ENCODE assay signal across 5 cellular contexts in the genomic region with DNA sequence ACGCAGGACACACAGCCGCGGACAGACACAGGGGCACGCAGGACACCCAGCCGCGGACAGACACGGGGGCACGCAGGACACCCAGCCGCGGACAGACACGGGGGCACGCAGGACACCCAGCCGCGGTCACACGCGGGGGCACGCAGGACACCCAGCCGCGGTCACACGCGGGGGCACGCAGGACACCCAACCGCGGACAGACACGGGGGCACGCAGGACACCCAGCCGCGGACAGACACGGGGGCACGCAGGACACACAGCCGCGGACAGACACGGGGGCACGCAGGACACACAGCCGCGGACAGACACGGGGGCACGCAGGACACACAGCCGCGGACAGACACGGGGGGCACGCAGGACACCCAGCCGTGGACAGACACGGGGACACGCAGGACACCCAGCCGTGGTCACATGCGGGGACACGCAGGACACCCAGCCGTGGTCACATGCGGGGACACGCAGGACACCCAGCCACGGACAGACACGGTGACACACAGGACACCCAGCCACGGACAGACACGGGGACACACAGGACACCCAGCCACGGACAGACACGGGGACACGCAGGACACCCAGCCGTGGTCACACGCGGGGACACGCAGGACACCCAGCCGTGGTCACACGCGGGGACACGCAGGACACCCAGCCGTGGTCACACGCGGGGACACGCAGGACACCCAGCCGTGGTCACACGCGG. TPM values are rescaled to one million over a fixed set of nuclear protein-coding genes. Genes with fewer than 3 reads are reported as not detected.
"Had no signal": no experiment of that assay in that cellular context is flagged by ENCODE, and none has a peak within 500 bp of the region (broad histone marks: within the 10 kb centered on the region; RNA-seq: fewer than 3 reads in every experiment).

No MANE protein-coding gene starts in this region.

RNA-seq across cellular contexts. Expression of gene CFAP74, which starts 21.8 kb away (rescaled TPM):
- total RNA-seq: HT-29, HT1080, IMR-90 had no signal
- polyA plus RNA-seq: IgD-negative memory B cell, IMR-90 had no signal

RNA-seq across cellular contexts. Expression of gene GABRD, which starts 37.4 kb away (rescaled TPM):
- total RNA-seq: HepG2, HT-29, HT1080, IMR-90 had no signal
- polyA plus RNA-seq: HepG2, IgD-negative memory B cell, IMR-90 had no signal
